In genomic region chr17:83161298-83162034, GRCh38 we compare ENCODE assay signal across 14 cellular contexts.
DNase-seq lines count a peak whose midpoint lies in the region; ATAC-seq lines count a peak whose summit lies in the region.
"Had no signal": no experiment of that assay in that cellular context is flagged by ENCODE, and none has a peak within 500 bp of the region (broad histone marks: within the 10 kb centered on the region; RNA-seq: fewer than 3 reads in every experiment).

No MANE protein-coding gene starts in this region.

- no peak for ATAC-seq in left lobe of liver
- no peak for ATAC-seq in HG02852 (IDR thresholded peaks at IDR 0.05; ENCODE audit: unreplicated experiment)
- ATAC-seq: T-helper 17 cell had no signal

- H3K27me3 ChIP-seq in adipocyte (replicated peaks; ENCODE audit: control insufficient read depth, insufficient read depth, low read length) (no peaks in the 10 kb centered on the region), skeletal muscle satellite cell (ENCODE audit: control insufficient read depth, insufficient read depth, low read length) (peaks cover 9% of the 10 kb centered on the region)

- H3K4me2 ChIP-seq in skeletal muscle satellite cell (ENCODE audit: low read length), result peak overlapping the region; percentile 52
- H3K4me2 ChIP-seq: PC-9 had no signal

- H3K4me1 ChIP-seq in adipocyte (ENCODE audit: control insufficient read depth, insufficient read depth, low read length) (peaks cover 7% of the 10 kb centered on the region), skeletal muscle satellite cell (ENCODE audit: control insufficient read depth, insufficient read depth, low read length) (peaks cover 18% of the 10 kb centered on the region)

- DNase-seq in ELR (ENCODE audit: low read depth), result peak; percentile 87
- DNase-seq in adipocyte (ENCODE audit: low read depth), result peak; percentile 84
- peak; percentile 43 for DNase-seq in left lobe of liver (ENCODE audit: low spot score)
- no peak for DNase-seq in middle frontal gyrus (ENCODE audit: extremely low spot score, low spot score)
- no peak for DNase-seq in anterior cingulate cortex (lab: John Stamatoyannopoulos, UW)
- DNase-seq: activated naive CD4-positive, alpha-beta T cell treated with anti-CD3 and anti-CD28 coated beads, Interleukin-2, amount 50 U/mL, for 16 hours; kidney glomerular epithelial cell; NCI-H2171; PC-9; stimulated activated CD4-positive, alpha-beta T cell treated with anti-CD3 and anti-CD28 coated beads, Interleukin-4, amount 100 ng/mL, for 1 hour; stimulated activated naive CD4-positive, alpha-beta T cell treated with Interleukin-2 at 50 U/mL for 16 hours; T-helper 17 cell had no signal

- H3K9me3 ChIP-seq in adipocyte (ENCODE audit: control insufficient read depth, low read length) (peaks cover 7% of the 10 kb centered on the region), skeletal muscle satellite cell (replicated peaks; ENCODE audit: low read length) (no peaks in the 10 kb centered on the region)

- H3K36me3 ChIP-seq in adipocyte (ENCODE audit: control insufficient read depth, insufficient read depth, low read length, severe bottlenecking) (no peaks in the 10 kb centered on the region), skeletal muscle satellite cell (ENCODE audit: insufficient read depth, low read length) (no peaks in the 10 kb centered on the region)

- no peak overlapping the region for H3K4me3 ChIP-seq in adipocyte (ENCODE audit: low read length)
- H3K4me3 ChIP-seq in skeletal muscle satellite cell (ENCODE audit: low read length), result peak overlapping the region; percentile 40
- H3K4me3 ChIP-seq: PC-9 had no signal

- H3K9ac ChIP-seq in adipocyte (ENCODE audit: low read length) (no peak overlapping the region), skeletal muscle satellite cell (ENCODE audit: low read depth, low read length) (peak overlapping the region; percentile 69)

Comparison
In these comparisons a context has a peak if more than half of its experiments do, and no peak if none do; other contexts are left out.
1. DNase-seq: peak in ELR (single experiment), adipocyte (single experiment) and left lobe of liver (single experiment); none in middle frontal gyrus (single experiment) and anterior cingulate cortex (0 of 58).